ENCODE assay signal across 15 cellular contexts in genomic region chr6:43840490-43841218, GRCh38.
A peak's percentile ranks its signal among the peaks of the same experiment; 100 is the strongest.
DNase-seq lines count a peak whose midpoint lies in the region; TF ChIP-seq lines count a peak whose summit lies in the region.
"Had no signal": no experiment of that assay in that cellular context is flagged by ENCODE, and none has a peak within 500 bp of the region (broad histone marks: within the 10 kb centered on the region; RNA-seq: fewer than 3 reads in every experiment).

No MANE protein-coding gene starts in this region.

- H3K4me3 ChIP-seq in adipocyte (ENCODE audit: low read length) (no peak overlapping the region), fibroblast of pulmonary artery (replicated peaks; ENCODE audit: low read depth, low read length) (no peak overlapping the region), vagina (no peak overlapping the region)
- H3K4me3 ChIP-seq: BLaER1, SJCRH30 had no signal

- TF ChIP-seq CTCF in fibroblast of pulmonary artery (IDR thresholded peaks at IDR 0.05; ENCODE audit: low read length, missing control alignments) = no peak
- no peak for TF ChIP-seq CTCF in vagina (IDR thresholded peaks at IDR 0.05)

- no peak for TF ChIP-seq POLR2A in vagina (IDR thresholded peaks at IDR 0.05)

- no peaks in the 10 kb centered on the region for H3K9me3 Mint-ChIP-seq in activated T-cell treated with anti-CD3 and anti-CD28 coated beads, Interleukin-2, amount 50 U/mL, for 24 hours

- no peaks in the 10 kb centered on the region for H3K9me3 ChIP-seq in adipocyte (ENCODE audit: control insufficient read depth, low read length)
- no peaks in the 10 kb centered on the region for H3K9me3 ChIP-seq in vagina
- H3K9me3 ChIP-seq: BLaER1, SJCRH30 had no signal

- DNase-seq in GM03348 (ENCODE audit: low spot score) (peak; percentile 42), adipocyte (ENCODE audit: low read depth) (peak; percentile 38), fibroblast of pulmonary artery (ENCODE audit: low read depth) (peak; percentile 32), vagina (ENCODE audit: extremely low spot score in 2 of 2) (no peak), SK-N-DZ (ENCODE audit: low spot score) (no peak), globus pallidus (ENCODE audit: low spot score) (no peak)
- DNase-seq in activated T-cell treated with anti-CD3 and anti-CD28 coated beads, Interleukin-2, amount 50 U/mL, for 24 hours = no peak
- DNase-seq: EL, H7, NCI-H1417 treated with DMSO at 0.1 percent for 48 hours, NCI-H2029 treated with DMSO at 0.1 percent for 48 hours, NCI-H510A, RPMI8226, SJCRH30 had no signal

- H3K36me3 Mint-ChIP-seq in activated T-cell treated with anti-CD3 and anti-CD28 coated beads, Interleukin-2, amount 50 U/mL, for 24 hours (ENCODE audit: low read depth) = no peaks in the 10 kb centered on the region

- no peak overlapping the region for H3K4me3 Mint-ChIP-seq in activated T-cell treated with anti-CD3 and anti-CD28 coated beads, Interleukin-2, amount 50 U/mL, for 24 hours

- no peaks in the 10 kb centered on the region for H3K4me1 Mint-ChIP-seq in activated T-cell treated with anti-CD3 and anti-CD28 coated beads, Interleukin-2, amount 50 U/mL, for 24 hours (ENCODE audit: low read depth)

- peaks cover 5% of the 10 kb centered on the region for H3K27me3 Mint-ChIP-seq in activated T-cell treated with anti-CD3 and anti-CD28 coated beads, Interleukin-2, amount 50 U/mL, for 24 hours

- H3K9ac ChIP-seq in adipocyte (ENCODE audit: low read length) = no peak overlapping the region
- H3K9ac ChIP-seq: BLaER1 had no signal

- H3K36me3 ChIP-seq in adipocyte (ENCODE audit: control insufficient read depth, insufficient read depth, low read length, severe bottlenecking) = no peaks in the 10 kb centered on the region
- H3K36me3 ChIP-seq in vagina = no peaks in the 10 kb centered on the region
- H3K36me3 ChIP-seq: BLaER1, SJCRH30 had no signal

- H3K4me1 ChIP-seq in adipocyte (ENCODE audit: control insufficient read depth, insufficient read depth, low read length) (peaks cover 13% of the 10 kb centered on the region), vagina (peaks cover 17% of the 10 kb centered on the region)
- H3K4me1 ChIP-seq: SJCRH30 had no signal

- H3K27ac ChIP-seq in vagina = peak overlapping the region; percentile 58
- H3K27ac ChIP-seq: BLaER1, SJCRH30 had no signal

- peaks cover 15% of the 10 kb centered on the region for H3K27me3 ChIP-seq in adipocyte (replicated peaks; ENCODE audit: control insufficient read depth, insufficient read depth, low read length)
- H3K27me3 ChIP-seq in vagina = no peaks in the 10 kb centered on the region
- H3K27me3 ChIP-seq: BLaER1, SJCRH30 had no signal

- no peak overlapping the region for H3K27ac Mint-ChIP-seq in activated T-cell treated with anti-CD3 and anti-CD28 coated beads, Interleukin-2, amount 50 U/mL, for 24 hours

- intact Hi-C loops in vagina (cut with DNase I) = no loop called here

Comparison
In these comparisons a context has a peak if more than half of its experiments do, and no peak if none do; other contexts are left out.
1. DNase-seq: peak in GM03348 (single experiment), adipocyte (single experiment) and fibroblast of pulmonary artery (single experiment); none in vagina (0 of 2), activated T-cell treated with anti-CD3 and anti-CD28 coated beads, Interleukin-2, amount 50 U/mL, for 24 hours (single experiment), SK-N-DZ (single experiment) and globus pallidus (single experiment).